14 cellular contexts compared by ENCODE assay signal in genomic region chr9:23674016-23674585, GRCh38.
"Had no signal": no experiment of that assay in that cellular context is flagged by ENCODE, and none has a peak within 500 bp of the region (broad histone marks: within the 10 kb centered on the region; RNA-seq: fewer than 3 reads in every experiment).

No MANE protein-coding gene starts in this region.

- H3K4me3 ChIP-seq: lung, smooth muscle cell, thyroid gland, vagina had no signal

- H3K4me1 ChIP-seq: thyroid gland, vagina had no signal

- H3K27ac ChIP-seq: epithelial cell of prostate, thyroid gland, vagina had no signal

- DNase-seq: activated B cell treated with CpG ODN at 0.5 μM for 24 hours; activated CD4-positive, alpha-beta T cell treated with anti-CD3 and anti-CD28 coated beads, Interleukin-2, amount 10 ng/mL, durations not matched to agents 24 days and 14 days; activated naive CD4-positive, alpha-beta T cell; aorta; cortex of kidney; effector CD8-positive, alpha-beta T cell; left colon; naive thymus-derived CD8-positive, alpha-beta T cell; right cardiac atrium; thyroid gland had no signal

- H3K4me2 ChIP-seq: smooth muscle cell had no signal

- H3K36me3 ChIP-seq: thyroid gland, vagina had no signal

- ATAC-seq: left colon; naive thymus-derived CD8-positive, alpha-beta T cell; right cardiac atrium had no signal

- H3K9me3 ChIP-seq: thyroid gland, vagina had no signal

- H3K27me3 ChIP-seq: thyroid gland, vagina had no signal
